ENCODE assay signal across 1 cellular context in the genomic region with DNA sequence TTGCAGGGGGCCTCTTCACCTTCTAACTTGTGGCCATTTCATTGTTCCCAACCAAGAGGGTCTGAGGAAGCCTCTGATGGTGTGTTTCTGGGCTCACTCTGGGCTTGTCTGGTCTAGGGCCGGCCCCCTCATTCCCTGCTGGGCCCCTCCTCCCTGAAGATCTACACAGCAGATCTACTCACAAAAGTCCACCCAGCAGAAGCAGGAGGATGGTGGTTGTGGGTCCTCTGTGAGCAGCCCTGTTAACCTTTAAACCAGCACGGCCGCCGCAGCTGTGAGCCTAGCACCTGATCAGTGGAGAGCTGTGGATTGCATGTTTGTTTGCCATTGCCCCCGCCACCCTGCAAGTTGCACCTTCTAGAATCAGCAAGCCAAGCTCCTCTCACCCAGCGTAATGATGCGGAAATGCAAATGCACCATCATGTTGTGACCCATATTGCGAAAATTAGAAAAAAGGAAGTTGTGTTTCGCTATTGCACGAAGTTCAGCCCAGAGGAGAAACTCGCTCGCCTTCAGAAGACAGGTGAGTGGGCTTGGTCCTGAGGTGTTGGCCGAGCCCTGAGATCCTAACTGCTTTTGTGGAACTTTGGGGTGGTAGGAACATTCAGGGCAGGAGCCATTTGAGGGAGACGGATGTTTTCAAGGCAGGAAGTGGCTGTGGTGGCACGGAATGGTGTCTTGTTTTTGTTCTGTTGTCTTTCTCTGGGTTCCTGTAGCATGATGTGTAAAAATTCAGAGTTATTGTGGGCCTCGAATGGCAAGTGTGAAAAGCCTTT.
TF ChIP-seq lines count a peak whose summit lies in the region.

No MANE protein-coding gene starts in this region.

TF ChIP-seq in HepG2, 621 proteins besides CTCF, POLR2A, EP300 and RAD21 (continued from another document and continues in another):
- TF ChIP-seq, protein P1, sequence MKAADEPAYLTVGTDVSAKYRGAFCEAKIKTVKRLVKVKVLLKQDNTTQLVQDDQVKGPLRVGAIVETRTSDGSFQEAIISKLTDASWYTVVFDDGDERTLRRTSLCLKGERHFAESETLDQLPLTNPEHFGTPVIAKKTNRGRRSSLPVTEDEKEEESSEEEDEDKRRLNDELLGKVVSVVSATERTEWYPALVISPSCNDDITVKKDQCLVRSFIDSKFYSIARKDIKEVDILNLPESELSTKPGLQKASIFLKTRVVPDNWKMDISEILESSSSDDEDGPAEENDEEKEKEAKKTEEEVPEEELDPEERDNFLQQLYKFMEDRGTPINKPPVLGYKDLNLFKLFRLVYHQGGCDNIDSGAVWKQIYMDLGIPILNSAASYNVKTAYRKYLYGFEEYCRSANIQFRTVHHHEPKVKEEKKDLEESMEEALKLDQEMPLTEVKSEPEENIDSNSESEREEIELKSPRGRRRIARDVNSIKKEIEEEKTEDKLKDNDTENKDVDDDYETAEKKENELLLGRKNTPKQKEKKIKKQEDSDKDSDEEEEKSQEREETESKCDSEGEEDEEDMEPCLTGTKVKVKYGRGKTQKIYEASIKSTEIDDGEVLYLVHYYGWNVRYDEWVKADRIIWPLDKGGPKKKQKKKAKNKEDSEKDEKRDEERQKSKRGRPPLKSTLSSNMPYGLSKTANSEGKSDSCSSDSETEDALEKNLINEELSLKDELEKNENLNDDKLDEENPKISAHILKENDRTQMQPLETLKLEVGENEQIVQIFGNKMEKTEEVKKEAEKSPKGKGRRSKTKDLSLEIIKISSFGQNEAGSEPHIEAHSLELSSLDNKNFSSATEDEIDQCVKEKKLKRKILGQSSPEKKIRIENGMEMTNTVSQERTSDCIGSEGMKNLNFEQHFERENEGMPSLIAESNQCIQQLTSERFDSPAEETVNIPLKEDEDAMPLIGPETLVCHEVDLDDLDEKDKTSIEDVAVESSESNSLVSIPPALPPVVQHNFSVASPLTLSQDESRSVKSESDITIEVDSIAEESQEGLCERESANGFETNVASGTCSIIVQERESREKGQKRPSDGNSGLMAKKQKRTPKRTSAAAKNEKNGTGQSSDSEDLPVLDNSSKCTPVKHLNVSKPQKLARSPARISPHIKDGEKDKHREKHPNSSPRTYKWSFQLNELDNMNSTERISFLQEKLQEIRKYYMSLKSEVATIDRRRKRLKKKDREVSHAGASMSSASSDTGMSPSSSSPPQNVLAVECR (CRISPR knock-in tag; IDR thresholded peaks at IDR 0.05; ENCODE audit: borderline replicate concordance): peak; percentile 45; the same call in 1 of the 2 replicates
- TF ChIP-seq ZSCAN9 (CRISPR knock-in tag; IDR thresholded peaks at IDR 0.05; ENCODE audit: borderline replicate concordance) (no peak), ZNF687 (CRISPR knock-in tag; IDR thresholded peaks at IDR 0.05) (peak; percentile 61), FOXP4 (CRISPR knock-in tag; IDR thresholded peaks at IDR 0.05) (peak; percentile 66; the same call in 1 of the 2 replicates), JDP2 (CRISPR knock-in tag; IDR thresholded peaks at IDR 0.05; ENCODE audit: borderline replicate concordance) (no peak), PAXIP1 (CRISPR knock-in tag; conservative IDR thresholded peaks at IDR 0.05) (0 out of 2 replicates have a peak, but pooled peaks have one; percentile 43), ZNF556 (CRISPR knock-in tag; IDR thresholded peaks at IDR 0.05; ENCODE audit: borderline replicate concordance) (0 out of 2 replicates have a peak, but pooled peaks have one; percentile 64), PATZ1 (CRISPR knock-in tag; IDR thresholded peaks at IDR 0.05) (peak; percentile 30; the same call in 1 of the 2 replicates), FOXP1 (IDR thresholded peaks at IDR 0.05) (no peak), FOXP1 (CRISPR knock-in tag; IDR thresholded peaks at IDR 0.05) (peak; percentile 8; the same call in 1 of the 2 replicates), CEBPG (CRISPR knock-in tag; IDR thresholded peaks at IDR 0.05) (peak; percentile 45; the same call in 1 of the 2 replicates), MED1 (CRISPR knock-in tag; IDR thresholded peaks at IDR 0.05) (no peak), MAZ (IDR thresholded peaks at IDR 0.05; ENCODE audit: borderline replicate concordance, low read depth, low read length) (no peak), MAZ (CRISPR knock-in tag; IDR thresholded peaks at IDR 0.05; ENCODE audit: low read depth) (0 out of 2 replicates have a peak, but pooled peaks have one; percentile 30), ELF1 (CRISPR knock-in tag; IDR thresholded peaks at IDR 0.05) (peak; percentile 45), ZFP91 (CRISPR knock-in tag; IDR thresholded peaks at IDR 0.05; ENCODE audit: borderline replicate concordance) (peak; percentile 49; the same call in 1 of the 2 replicates)
- TF ChIP-seq, protein P2, sequence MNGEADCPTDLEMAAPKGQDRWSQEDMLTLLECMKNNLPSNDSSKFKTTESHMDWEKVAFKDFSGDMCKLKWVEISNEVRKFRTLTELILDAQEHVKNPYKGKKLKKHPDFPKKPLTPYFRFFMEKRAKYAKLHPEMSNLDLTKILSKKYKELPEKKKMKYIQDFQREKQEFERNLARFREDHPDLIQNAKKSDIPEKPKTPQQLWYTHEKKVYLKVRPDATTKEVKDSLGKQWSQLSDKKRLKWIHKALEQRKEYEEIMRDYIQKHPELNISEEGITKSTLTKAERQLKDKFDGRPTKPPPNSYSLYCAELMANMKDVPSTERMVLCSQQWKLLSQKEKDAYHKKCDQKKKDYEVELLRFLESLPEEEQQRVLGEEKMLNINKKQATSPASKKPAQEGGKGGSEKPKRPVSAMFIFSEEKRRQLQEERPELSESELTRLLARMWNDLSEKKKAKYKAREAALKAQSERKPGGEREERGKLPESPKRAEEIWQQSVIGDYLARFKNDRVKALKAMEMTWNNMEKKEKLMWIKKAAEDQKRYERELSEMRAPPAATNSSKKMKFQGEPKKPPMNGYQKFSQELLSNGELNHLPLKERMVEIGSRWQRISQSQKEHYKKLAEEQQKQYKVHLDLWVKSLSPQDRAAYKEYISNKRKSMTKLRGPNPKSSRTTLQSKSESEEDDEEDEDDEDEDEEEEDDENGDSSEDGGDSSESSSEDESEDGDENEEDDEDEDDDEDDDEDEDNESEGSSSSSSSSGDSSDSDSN (CRISPR knock-in tag; IDR thresholded peaks at IDR 0.05): peak; percentile 52; the same call in 1 of the 2 replicates
- TF ChIP-seq, protein P3, sequence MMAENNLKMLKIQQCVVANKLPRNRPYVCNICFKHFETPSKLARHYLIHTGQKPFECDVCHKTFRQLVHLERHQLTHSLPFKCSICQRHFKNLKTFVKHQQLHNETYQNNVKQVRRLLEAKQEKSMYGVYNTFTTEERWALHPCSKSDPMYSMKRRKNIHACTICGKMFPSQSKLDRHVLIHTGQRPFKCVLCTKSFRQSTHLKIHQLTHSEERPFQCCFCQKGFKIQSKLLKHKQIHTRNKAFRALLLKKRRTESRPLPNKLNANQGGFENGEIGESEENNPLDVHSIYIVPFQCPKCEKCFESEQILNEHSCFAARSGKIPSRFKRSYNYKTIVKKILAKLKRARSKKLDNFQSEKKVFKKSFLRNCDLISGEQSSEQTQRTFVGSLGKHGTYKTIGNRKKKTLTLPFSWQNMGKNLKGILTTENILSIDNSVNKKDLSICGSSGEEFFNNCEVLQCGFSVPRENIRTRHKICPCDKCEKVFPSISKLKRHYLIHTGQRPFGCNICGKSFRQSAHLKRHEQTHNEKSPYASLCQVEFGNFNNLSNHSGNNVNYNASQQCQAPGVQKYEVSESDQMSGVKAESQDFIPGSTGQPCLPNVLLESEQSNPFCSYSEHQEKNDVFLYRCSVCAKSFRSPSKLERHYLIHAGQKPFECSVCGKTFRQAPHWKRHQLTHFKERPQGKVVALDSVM (CRISPR knock-in tag; IDR thresholded peaks at IDR 0.05): no peak
